19 cellular contexts compared by ENCODE assay signal in genomic region chr12:109686523-109686922, GRCh38. TPM values are rescaled to one million over a fixed set of nuclear protein-coding genes. Genes with fewer than 3 reads are reported as not detected.
DNase-seq lines count a peak whose midpoint lies in the region; ATAC-seq, FAIRE-seq and TF ChIP-seq lines count a peak whose summit lies in the region.
"Had no signal": no experiment of that assay in that cellular context is flagged by ENCODE, and none has a peak within 500 bp of the region (broad histone marks: within the 10 kb centered on the region; RNA-seq: fewer than 3 reads in every experiment).

No MANE protein-coding gene starts in this region.

- H3K4me3 ChIP-seq in body of pancreas: no peak overlapping the region
- H3K4me3 ChIP-seq in mucosa of descending colon: no peak overlapping the region
- H3K4me3 ChIP-seq in small intestine (ENCODE audit: low read depth in 1 of 2, low read length in 2 of 2): no peak overlapping the region
- H3K4me3 ChIP-seq: BLaER1 treated with 17β-estradiol and CSF1 and Interleukin-3, amounts not matched to agents 10 nM and 100 nM; GM23248; HAP-1 had no signal

- H3K36me3 ChIP-seq in body of pancreas (replicated peaks in 1 of 2; ENCODE audit: insufficient read depth in 1 of 2, low read depth in 2 of 2): no peaks in the 10 kb centered on the region
- H3K36me3 ChIP-seq in mucosa of descending colon (ENCODE audit: low read depth): no peaks in the 10 kb centered on the region
- H3K36me3 ChIP-seq in small intestine (ENCODE audit: control insufficient read depth in 2 of 2, insufficient read depth in 2 of 2, low read length in 2 of 2): no peaks in the 10 kb centered on the region
- H3K36me3 ChIP-seq: BLaER1 treated with 17β-estradiol and CSF1 and Interleukin-3, amounts not matched to agents 10 nM and 100 nM; HAP-1 had no signal

- TF ChIP-seq POLR2A in body of pancreas (IDR thresholded peaks at IDR 0.05): no peak

- intact Hi-C loops in body of pancreas (cut with DNase I): no loop called here
- intact Hi-C loops in mucosa of descending colon (cut with DNase I, micrococcal nuclease): no loop called here

- H3K4me1 ChIP-seq in body of pancreas (peaks cover 14% of the 10 kb centered on the region), mucosa of descending colon (ENCODE audit: low read depth) (peaks cover 7% of the 10 kb centered on the region), small intestine (ENCODE audit: control insufficient read depth in 2 of 2, insufficient read depth in 1 of 2, low read depth in 1 of 2, low read length in 1 of 2) (peaks cover 0 to 2% of the 10 kb centered on the region in 2 donors)
- H3K4me1 ChIP-seq: BLaER1 treated with 17β-estradiol and CSF1 and Interleukin-3, amounts not matched to agents 10 nM and 100 nM; HAP-1 had no signal

- WGBS in body of pancreas, 2 donors: 72 to 84% methylated on average over 3 to 7 of the region's 7 CpGs
- 26 to 67% (median 39%) methylated on average over 7 of the region's 7 CpGs for WGBS in small intestine, 3 donors

- no peak for FAIRE-seq in small intestine (lab: Jason Lieb, UNC)
- FAIRE-seq: D721Med, G401.6, GM12891, HTR-8/SVneo had no signal

- ATAC-seq in body of pancreas: peak; percentile 51
- ATAC-seq in mucosa of descending colon: peak; percentile 79
- ATAC-seq in HG03521 (IDR thresholded peaks at IDR 0.05; ENCODE audit: unreplicated experiment): no peak

- no peaks in the 10 kb centered on the region for H3K27me3 ChIP-seq in body of pancreas
- no peaks in the 10 kb centered on the region for H3K27me3 ChIP-seq in small intestine (ENCODE audit: control insufficient read depth in 2 of 2, insufficient read depth in 2 of 2, low read length in 2 of 2)
- H3K27me3 ChIP-seq: BLaER1 treated with 17β-estradiol and CSF1 and Interleukin-3, amounts not matched to agents 10 nM and 100 nM had no signal

- H3K27ac ChIP-seq in C4-2B: peak overlapping the region; percentile 54
- H3K27ac ChIP-seq in body of pancreas: peak overlapping the region; percentile 30 to 84 (median 69)
- H3K27ac ChIP-seq in small intestine (ENCODE audit: low read depth in 1 of 2, low read length in 1 of 2): peak overlapping the region; percentile 80 to 91
- H3K27ac ChIP-seq in caudate nucleus (ENCODE audit: low read depth, low read length): no peak overlapping the region
- H3K27ac ChIP-seq: BLaER1 treated with 17β-estradiol and CSF1 and Interleukin-3, amounts not matched to agents 10 nM and 100 nM; GM23248 had no signal

- H3K9me3 ChIP-seq in body of pancreas (no peaks in the 10 kb centered on the region), mucosa of descending colon (no peaks in the 10 kb centered on the region), small intestine (ENCODE audit: control insufficient read depth, low read depth) (no peaks in the 10 kb centered on the region)
- H3K9me3 ChIP-seq: BLaER1 treated with 17β-estradiol and CSF1 and Interleukin-3, amounts not matched to agents 10 nM and 100 nM; HAP-1 had no signal

- no peak for TF ChIP-seq CTCF in C4-2B (conservative IDR thresholded peaks at IDR 0.05)
- no peak for TF ChIP-seq CTCF in body of pancreas (IDR thresholded peaks at IDR 0.05)
- no peak for TF ChIP-seq CTCF in mucosa of descending colon (IDR thresholded peaks at IDR 0.05)

- DNase-seq in body of pancreas (peak in 2 of 4 donors; percentile 19 to 39), mucosa of descending colon (peak in 1 of 3 donors; percentile 44), small intestine (peak; percentile 78), AML-193 (lab: John Stamatoyannopoulos, UW) (no peak), LoVo (ENCODE audit: low spot score) (no peak), caudate nucleus (lab: John Stamatoyannopoulos, UW) (no peak)
- DNase-seq: 8988T; CD4-positive, CD25-positive, alpha-beta regulatory T cell; CD8-positive, alpha-beta memory T cell; COR-L47; GM23248 had no signal

RNA-seq across cellular contexts. Expression of gene FAM222A, which starts 27.1 kb away (rescaled TPM):
- 10 to 100 TPM in 1 of 2 donors, 1 to 10 TPM in 1; 8.0 to 16.2 TPM for total RNA-seq in body of pancreas
- total RNA-seq in mucosa of descending colon: 1 to 10 TPM; 1.7 to 4.4 (median 3.5) TPM
- 1 to 10 TPM; 1.6 to 7.5 (median 3.4) TPM for polyA plus RNA-seq in small intestine
- polyA plus RNA-seq: GM23248 had no signal
